Comparison of ENCODE assay signal across 9 cellular contexts in the genomic region with DNA sequence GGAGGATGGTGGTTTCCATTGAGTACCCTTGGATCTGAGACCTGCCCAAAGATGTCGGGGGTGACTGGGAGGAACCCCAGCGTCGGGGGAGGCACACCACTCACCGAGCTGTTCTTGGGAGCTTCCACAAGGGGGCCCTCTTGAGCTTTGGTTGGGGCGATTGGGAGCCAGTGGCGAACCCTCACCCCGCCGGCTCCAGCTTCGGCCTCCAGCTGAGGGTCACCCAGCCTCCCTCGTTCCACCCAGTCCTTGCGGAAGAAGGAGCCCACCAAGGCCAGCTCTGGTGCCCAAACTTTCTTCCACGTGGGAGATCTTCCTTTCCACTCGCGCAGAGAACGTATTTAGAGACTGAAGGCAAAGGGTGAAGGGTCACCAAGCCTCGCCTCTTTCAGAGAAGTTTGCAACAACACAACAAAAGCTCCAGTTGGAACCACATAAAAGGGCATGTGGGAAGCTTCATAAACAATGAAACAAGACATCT. TPM values are rescaled to one million over a fixed set of nuclear protein-coding genes. Genes with fewer than 3 reads are reported as not detected.
DNase-seq lines count a peak whose midpoint lies in the region; ATAC-seq and TF ChIP-seq lines count a peak whose summit lies in the region.
"Had no signal": no experiment of that assay in that cellular context is flagged by ENCODE, and none has a peak within 500 bp of the region (broad histone marks: within the 10 kb centered on the region; RNA-seq: fewer than 3 reads in every experiment).

No MANE protein-coding gene starts in this region.

- no peak overlapping the region for H3K27ac Mint-ChIP-seq in stimulated activated memory B cell treated with anti-CD40 and anti-IgM and Interleukin-4, amounts not matched to agents 10 μg/mL and 1 μg/mL and 100 μg/mL, for 72 hours
- H3K27ac Mint-ChIP-seq: stimulated activated naive CD8-positive, alpha-beta T cell treated with anti-CD3 and anti-CD28 coated beads, Interleukin-15, Interleukin-2, amounts not matched to agents 100 ng/mL and 50 ng/mL, for 24 hours had no signal

- intact Hi-C loops in left ventricle myocardium superior (cut with micrococcal nuclease): no loop called here

- peak; percentile 85 for DNase-seq in GM03348 (ENCODE audit: low spot score)
- DNase-seq in NCI-H226: peak; percentile 3
- peak; percentile 73 for DNase-seq in activated effector memory CD4-positive, alpha-beta T cell treated with anti-CD3 and anti-CD28 coated beads, Interleukin-2, amount 50 U/mL, for 16 hours
- no peak for DNase-seq in left ventricle myocardium superior
- DNase-seq in stimulated activated CD4-positive, alpha-beta T cell treated with anti-CD3 and anti-CD28 coated beads, Interleukin-12 subunit alpha, Interleukin-12 subunit beta, amount 100 ng/mL, for 48 hours (ENCODE audit: low read depth in 2 of 3, low spot score in 1 of 3): peak; percentile 25 to 70 (median 56)
- no peak for DNase-seq in coronary artery (ENCODE audit: low spot score)

- peak; percentile 58 for ATAC-seq in left ventricle myocardium superior
- ATAC-seq in HG03521 (IDR thresholded peaks at IDR 0.05; ENCODE audit: unreplicated experiment): no peak
- no peak for ATAC-seq in stimulated activated memory B cell treated with anti-CD40 and anti-IgM and Interleukin-4, amounts not matched to agents 10 μg/mL and 1 μg/mL and 100 μg/mL, for 72 hours

- H3K4me3 Mint-ChIP-seq in stimulated activated memory B cell treated with anti-CD40 and anti-IgM and Interleukin-4, amounts not matched to agents 10 μg/mL and 1 μg/mL and 100 μg/mL, for 72 hours: no peak overlapping the region
- H3K4me3 Mint-ChIP-seq: stimulated activated naive CD8-positive, alpha-beta T cell treated with anti-CD3 and anti-CD28 coated beads, Interleukin-15, Interleukin-2, amounts not matched to agents 100 ng/mL and 50 ng/mL, for 24 hours had no signal

- H3K36me3 Mint-ChIP-seq in stimulated activated memory B cell treated with anti-CD40 and anti-IgM and Interleukin-4, amounts not matched to agents 10 μg/mL and 1 μg/mL and 100 μg/mL, for 72 hours: peaks cover 24% of the 10 kb centered on the region

- H3K9me3 Mint-ChIP-seq in stimulated activated memory B cell treated with anti-CD40 and anti-IgM and Interleukin-4, amounts not matched to agents 10 μg/mL and 1 μg/mL and 100 μg/mL, for 72 hours: peaks cover 23% of the 10 kb centered on the region

- H3K4me1 Mint-ChIP-seq in stimulated activated memory B cell treated with anti-CD40 and anti-IgM and Interleukin-4, amounts not matched to agents 10 μg/mL and 1 μg/mL and 100 μg/mL, for 72 hours: no peaks in the 10 kb centered on the region

- H3K27ac ChIP-seq in coronary artery: no peak overlapping the region

- H3K4me3 ChIP-seq in coronary artery: no peak overlapping the region

- no peak for TF ChIP-seq CTCF in coronary artery (IDR thresholded peaks at IDR 0.05)

- peaks cover 23% of the 10 kb centered on the region for H3K27me3 Mint-ChIP-seq in stimulated activated memory B cell treated with anti-CD40 and anti-IgM and Interleukin-4, amounts not matched to agents 10 μg/mL and 1 μg/mL and 100 μg/mL, for 72 hours

RNA-seq across cellular contexts. Expression of gene APCDD1L, which starts 33.6 kb away (rescaled TPM):
- total RNA-seq in left ventricle myocardium superior: 0.25 TPM

Comparison
In these comparisons a context has a peak if more than half of its experiments do, and no peak if none do; other contexts are left out.
1. DNase-seq: peak in GM03348 (single experiment), NCI-H226 (single experiment), activated effector memory CD4-positive, alpha-beta T cell treated with anti-CD3 and anti-CD28 coated beads, Interleukin-2, amount 50 U/mL, for 16 hours (single experiment) and stimulated activated CD4-positive, alpha-beta T cell treated with anti-CD3 and anti-CD28 coated beads, Interleukin-12 subunit alpha, Interleukin-12 subunit beta, amount 100 ng/mL, for 48 hours (3 of 3); none in left ventricle myocardium superior (single experiment) and coronary artery (single experiment).